Comparison of ENCODE assay signal across 25 cellular contexts in genomic region chr22:40120783-40121182, GRCh38. TPM values are rescaled to one million over a fixed set of nuclear protein-coding genes. Genes with fewer than 3 reads are reported as not detected.
DNase-seq lines count a peak whose midpoint lies in the region; ATAC-seq and TF ChIP-seq lines count a peak whose summit lies in the region.
"Had no signal": no experiment of that assay in that cellular context is flagged by ENCODE, and none has a peak within 500 bp of the region (broad histone marks: within the 10 kb centered on the region; RNA-seq: fewer than 3 reads in every experiment).

No MANE protein-coding gene starts in this region.

- no peaks in the 10 kb centered on the region for H3K27me3 Mint-ChIP-seq in stimulated activated memory B cell treated with anti-CD40 and anti-IgM and Interleukin-4, amounts not matched to agents 10 μg/mL and 1 μg/mL and 100 μg/mL, for 72 hours
- no peaks in the 10 kb centered on the region for H3K27me3 Mint-ChIP-seq in activated T-helper 17 cell treated with anti-CD3 and anti-CD28 coated beads, Interleukin-2, amount 50 U/mL, for 72 hours
- H3K27me3 Mint-ChIP-seq: activated CD4-positive, alpha-beta T cell treated with anti-CD3 and anti-CD28 coated beads, Interleukin-2, amount 10 ng/mL, durations not matched to agents 24 days and 14 days; T-cell; type B pancreatic cell had no signal

- DNase-seq in NCI-H526 (lab: John Stamatoyannopoulos, UW) (peak; percentile 4 to 26), NCI-H526 treated with DMSO at 0.1 percent for 48 hours (lab: John Stamatoyannopoulos, UW) (no peak), fibroblast of the aortic adventitia (ENCODE audit: low read depth) (peak; percentile 11)
- DNase-seq in effector CD4-positive, alpha-beta T cell: no peak
- DNase-seq: 8988T; activated CD4-positive, alpha-beta T cell treated with anti-CD3 and anti-CD28 coated beads, Interleukin-2, amount 10 ng/mL, durations not matched to agents 24 days and 14 days; activated gamma-delta T cell; activated T-cell treated with anti-CD3 and anti-CD28 coated beads, Interleukin-2, amount 50 U/mL, for 1 hour; C1 segment of cervical spinal cord; Calu3; DMS79; GDM1; HFFc6; IMR-90; NCI-H1436 treated with DMSO at 0.1 percent for 48 hours; stimulated activated CD4-positive, alpha-beta T cell treated with anti-CD3 and anti-CD28 coated beads, Interleukin-4, amount 100 ng/mL, for 24 hours had no signal

- ATAC-seq in stimulated activated memory B cell treated with anti-CD40 and anti-IgM and Interleukin-4, amounts not matched to agents 10 μg/mL and 1 μg/mL and 100 μg/mL, for 72 hours: no peak
- no peak for ATAC-seq in activated T-helper 17 cell treated with anti-CD3 and anti-CD28 coated beads, Interleukin-2, amount 50 U/mL, for 72 hours (replicated peaks)
- ATAC-seq in HG02852 (IDR thresholded peaks at IDR 0.05; ENCODE audit: unreplicated experiment): no peak
- ATAC-seq: left colon, sciatic nerve had no signal

- H3K27ac Mint-ChIP-seq in stimulated activated memory B cell treated with anti-CD40 and anti-IgM and Interleukin-4, amounts not matched to agents 10 μg/mL and 1 μg/mL and 100 μg/mL, for 72 hours: peak overlapping the region; percentile 10
- H3K27ac Mint-ChIP-seq in activated T-helper 17 cell treated with anti-CD3 and anti-CD28 coated beads, Interleukin-2, amount 50 U/mL, for 72 hours: no peak overlapping the region
- H3K27ac Mint-ChIP-seq: activated CD4-positive, alpha-beta T cell treated with anti-CD3 and anti-CD28 coated beads, Interleukin-2, amount 10 ng/mL, durations not matched to agents 24 days and 14 days; HFFc6 had no signal

- H3K4me3 ChIP-seq in fibroblast of the aortic adventitia (ENCODE audit: low read depth, low read length): no peak overlapping the region

- peaks cover 43% of the 10 kb centered on the region for H3K4me1 Mint-ChIP-seq in stimulated activated memory B cell treated with anti-CD40 and anti-IgM and Interleukin-4, amounts not matched to agents 10 μg/mL and 1 μg/mL and 100 μg/mL, for 72 hours
- H3K4me1 Mint-ChIP-seq in activated T-helper 17 cell treated with anti-CD3 and anti-CD28 coated beads, Interleukin-2, amount 50 U/mL, for 72 hours: peaks cover 42% of the 10 kb centered on the region

- no peaks in the 10 kb centered on the region for H3K9me3 Mint-ChIP-seq in stimulated activated memory B cell treated with anti-CD40 and anti-IgM and Interleukin-4, amounts not matched to agents 10 μg/mL and 1 μg/mL and 100 μg/mL, for 72 hours
- H3K9me3 Mint-ChIP-seq in activated T-helper 17 cell treated with anti-CD3 and anti-CD28 coated beads, Interleukin-2, amount 50 U/mL, for 72 hours: no peaks in the 10 kb centered on the region
- H3K9me3 Mint-ChIP-seq: activated CD4-positive, alpha-beta T cell treated with anti-CD3 and anti-CD28 coated beads, Interleukin-2, amount 10 ng/mL, durations not matched to agents 24 days and 14 days; HFFc6; immature natural killer cell; T-cell; type B pancreatic cell had no signal

- peak overlapping the region; percentile 22; the same call in 1 of the 2 replicates for H3K27ac ChIP-seq in VCaP

- no peak for TF ChIP-seq CTCF in VCaP (conservative IDR thresholded peaks at IDR 0.05)
- no peak for TF ChIP-seq CTCF in fibroblast of the aortic adventitia (IDR thresholded peaks at IDR 0.05; ENCODE audit: insufficient read depth, low read length)

- H3K36me3 Mint-ChIP-seq in stimulated activated memory B cell treated with anti-CD40 and anti-IgM and Interleukin-4, amounts not matched to agents 10 μg/mL and 1 μg/mL and 100 μg/mL, for 72 hours: peaks cover 26% of the 10 kb centered on the region
- peaks cover 41% of the 10 kb centered on the region for H3K36me3 Mint-ChIP-seq in activated T-helper 17 cell treated with anti-CD3 and anti-CD28 coated beads, Interleukin-2, amount 50 U/mL, for 72 hours (ENCODE audit: low read depth)
- H3K36me3 Mint-ChIP-seq: type B pancreatic cell had no signal

- H3K4me3 Mint-ChIP-seq in stimulated activated memory B cell treated with anti-CD40 and anti-IgM and Interleukin-4, amounts not matched to agents 10 μg/mL and 1 μg/mL and 100 μg/mL, for 72 hours: no peak overlapping the region
- no peak overlapping the region for H3K4me3 Mint-ChIP-seq in activated T-helper 17 cell treated with anti-CD3 and anti-CD28 coated beads, Interleukin-2, amount 50 U/mL, for 72 hours
- H3K4me3 Mint-ChIP-seq: activated CD4-positive, alpha-beta T cell treated with anti-CD3 and anti-CD28 coated beads, Interleukin-2, amount 10 ng/mL, durations not matched to agents 24 days and 14 days; HFFc6; type B pancreatic cell had no signal

RNA-seq across cellular contexts. Expression of gene TNRC6B, which starts 56.9 kb away (rescaled TPM):
- total RNA-seq in fibroblast of the aortic adventitia (ENCODE audit: low replicate concordance): 19.1 and 35.3 TPM in 2 replicates
- 10 to 100 TPM; 45.3 to 59.1 TPM for total RNA-seq in activated T-helper 17 cell treated with anti-CD3 and anti-CD28 coated beads, Interleukin-2, amount 50 U/mL, for 72 hours

Comparison
In these comparisons a context has a peak if more than half of its experiments do, and no peak if none do; other contexts are left out.
1. DNase-seq: peak in NCI-H526 (2 of 2) and fibroblast of the aortic adventitia (single experiment); none in NCI-H526 treated with DMSO at 0.1 percent for 48 hours (single experiment) and effector CD4-positive, alpha-beta T cell (single experiment).